In the genomic region with DNA sequence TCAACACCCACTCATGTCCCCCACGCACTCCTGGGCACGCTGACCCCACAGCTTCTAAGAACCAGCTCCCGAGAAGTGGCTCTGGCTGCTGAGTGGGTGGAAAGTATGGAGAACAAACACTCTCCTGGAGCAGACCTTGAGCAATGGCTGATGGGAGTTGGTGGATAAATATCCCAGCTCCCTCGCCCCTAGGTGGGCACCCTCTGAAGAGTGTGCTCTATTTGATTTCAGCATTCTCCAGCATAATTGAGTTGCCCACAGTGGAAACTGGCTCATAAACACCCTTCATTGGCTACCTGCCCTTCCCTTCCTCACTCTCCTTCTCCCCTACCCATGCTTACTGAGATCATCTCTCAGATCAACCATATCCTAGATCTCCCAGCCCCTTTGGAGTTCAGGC, we compare ENCODE assay signal across 20 cellular contexts. TPM values are rescaled to one million over a fixed set of nuclear protein-coding genes. Genes with fewer than 3 reads are reported as not detected.
DNase-seq lines count a peak whose midpoint lies in the region; ATAC-seq, FAIRE-seq and TF ChIP-seq lines count a peak whose summit lies in the region.
"Had no signal": no experiment of that assay in that cellular context is flagged by ENCODE, and none has a peak within 500 bp of the region (broad histone marks: within the 10 kb centered on the region; RNA-seq: fewer than 3 reads in every experiment).

No MANE protein-coding gene starts in this region.

- ATAC-seq in Right ventricle myocardium inferior, result no peak
- no peak for ATAC-seq in HG02840 (IDR thresholded peaks at IDR 0.05; ENCODE audit: low FRiP score, unreplicated experiment)
- no peak for ATAC-seq in GM21390 (IDR thresholded peaks at IDR 0.05; ENCODE audit: unreplicated experiment)
- ATAC-seq: CD8-positive, alpha-beta T cell had no signal

- TF ChIP-seq CTCF in bronchial epithelial cell (IDR thresholded peaks at IDR 0.05; ENCODE audit: insufficient read depth, low read length, severe bottlenecking), result no peak

- peak; percentile 72 for FAIRE-seq in bronchial epithelial cell (lab: Jason Lieb, UNC)
- FAIRE-seq: A204.1, D721Med, G401.6, GM12891, GM19239 had no signal

- DNase-seq in H7, result peak; percentile 13
- no peak for DNase-seq in bronchial epithelial cell (ENCODE audit: low read depth)
- DNase-seq in Right ventricle myocardium inferior (ENCODE audit: missing footprints), result no peak
- DNase-seq: 8988T; ACHN; AML-193; Caco-2; Calu3; CD4-positive, alpha-beta T cell; CD8-positive, alpha-beta T cell; DMS79 treated with DMSO at 0.1 percent for 48 hours; GF-D8 had no signal

- no peaks in the 10 kb centered on the region for H3K27me3 ChIP-seq in H7 (ENCODE audit: control insufficient read depth, insufficient read depth, low read length)
- no peaks in the 10 kb centered on the region for H3K27me3 ChIP-seq in bronchial epithelial cell (ENCODE audit: control insufficient read depth, insufficient read depth, low read length)
- H3K27me3 ChIP-seq: BLaER1 treated with 17β-estradiol and CSF1 and Interleukin-3, amounts not matched to agents 10 nM and 100 nM had no signal

- no peak overlapping the region for H3K4me3 ChIP-seq in H7 (ENCODE audit: insufficient read depth, low read depth, low read length)
- no peak overlapping the region for H3K4me3 ChIP-seq in bronchial epithelial cell (ENCODE audit: low read depth, low read length)
- H3K4me3 ChIP-seq: BLaER1 treated with 17β-estradiol and CSF1 and Interleukin-3, amounts not matched to agents 10 nM and 100 nM had no signal

- H3K36me3 ChIP-seq in H7 (replicated peaks; ENCODE audit: control insufficient read depth, insufficient read depth, low read length) (no peaks in the 10 kb centered on the region), bronchial epithelial cell (ENCODE audit: control insufficient read depth, insufficient read depth, low read length) (no peaks in the 10 kb centered on the region)
- H3K36me3 ChIP-seq: BLaER1 treated with 17β-estradiol and CSF1 and Interleukin-3, amounts not matched to agents 10 nM and 100 nM had no signal

- intact Hi-C loops in Right ventricle myocardium inferior (cut with DNase I), result loop anchor here (10.0 kb wide), 1 partner anchor 135 kb away; the partner anchor contains the start of gene ADGRL1

RNA-seq across cellular contexts. Expression of gene ADGRE5, which starts 41.5 kb away (rescaled TPM):
- 5.9 and 6.1 TPM in 2 replicates for total RNA-seq in H7 (2014; rRNA removed; shearing (Covaris generic))
- 2.4 and 3.5 TPM in 2 replicates for total RNA-seq in bronchial epithelial cell
- total RNA-seq in Right ventricle myocardium inferior, result 32.6 TPM
